In the genomic region with DNA sequence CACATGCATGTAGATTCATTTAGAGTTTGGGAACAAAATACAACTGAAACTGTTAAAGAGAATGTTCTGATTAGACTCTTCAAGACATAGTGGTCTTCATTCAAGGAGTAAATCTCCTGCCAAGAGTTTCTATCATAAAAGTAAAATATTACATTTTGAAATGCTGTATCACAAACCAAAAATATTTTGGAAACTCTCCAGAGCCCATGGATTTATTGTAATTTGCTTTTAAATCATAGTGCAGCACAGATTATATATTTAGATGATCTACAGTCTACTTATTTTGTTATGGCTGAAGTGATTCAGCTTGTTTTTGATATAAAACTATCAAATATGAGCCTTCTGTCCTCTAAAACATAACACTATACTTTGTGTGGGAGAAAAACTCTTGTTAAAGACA, we compare ENCODE assay signal across 20 cellular contexts.
DNase-seq lines count a peak whose midpoint lies in the region; ATAC-seq and TF ChIP-seq lines count a peak whose summit lies in the region.
"Had no signal": no experiment of that assay in that cellular context is flagged by ENCODE, and none has a peak within 500 bp of the region (broad histone marks: within the 10 kb centered on the region; RNA-seq: fewer than 3 reads in every experiment).

No MANE protein-coding gene starts in this region.

- H2BK12ac ChIP-seq in mesenchymal stem cell (ENCODE audit: low read length in 2 of 2), result no peak overlapping the region

- H3K36me3 Mint-ChIP-seq in CD8-positive, alpha-beta memory T cell, result peaks cover 7 to 38% (median 9%) of the 10 kb centered on the region in 3 donors
- H3K36me3 Mint-ChIP-seq: CD4-positive, CD25-positive, alpha-beta regulatory T cell had no signal

- H3K18ac ChIP-seq in mesenchymal stem cell (ENCODE audit: low read depth in 1 of 2, low read length in 2 of 2), result no peak overlapping the region

- no peak overlapping the region for H4K8ac ChIP-seq in mesenchymal stem cell (ENCODE audit: low read length)

- H2BK5ac ChIP-seq in mesenchymal stem cell (ENCODE audit: low read depth, low read length, poor library complexity, severe bottlenecking), result no peak overlapping the region

- H3K9me2 ChIP-seq in SK-N-SH, result no peaks in the 10 kb centered on the region

- intact Hi-C loops in uterus (cut with DNase I; ENCODE audit: low total_unique reads) (no loop called here), body of pancreas (cut with DNase I) (no loop called here)

- H3K27ac ChIP-seq in SK-N-SH (ENCODE audit: low read depth in 2 of 2, low read length in 1 of 2) (peak overlapping the region in 1 of 2 experiments; percentile 34; a peak in 2 of 4 replicates), mesenchymal stem cell (ENCODE audit: low read length, poor library complexity, severe bottlenecking) (no peak overlapping the region), uterus (peak overlapping the region; percentile 46 to 53), body of pancreas (no peak overlapping the region)
- no peak overlapping the region for H3K27ac ChIP-seq in CD8-positive, alpha-beta memory T cell (ENCODE audit: low read depth, low read length)
- H3K27ac ChIP-seq: SJCRH30 had no signal

- no peak for TF ChIP-seq RAD21 in SK-N-SH (IDR thresholded peaks at IDR 0.05; ENCODE audit: low read length)

- TF ChIP-seq EP300 in SK-N-SH (IDR thresholded peaks at IDR 0.05; ENCODE audit: borderline replicate concordance in 1 of 2, low read depth in 1 of 2, low read length in 1 of 2), result peak in 1 of 2 experiments; percentile 52; a peak in 1 of 4 replicates

- no peak overlapping the region for H3K23ac ChIP-seq in mesenchymal stem cell (ENCODE audit: low read length in 2 of 2)

- H3K79me2 ChIP-seq in SK-N-SH (ENCODE audit: insufficient read depth), result no peaks in the 10 kb centered on the region

- no peak overlapping the region for H3K14ac ChIP-seq in mesenchymal stem cell (ENCODE audit: low read length in 2 of 2)

- H3K9me3 Mint-ChIP-seq in CD8-positive, alpha-beta memory T cell, result peaks cover 12 to 30% (median 15%) of the 10 kb centered on the region in 5 donors

- H3K36me3 ChIP-seq in SK-N-SH (replicated peaks in 1 of 2; ENCODE audit: control insufficient read depth in 1 of 2, insufficient read depth in 2 of 2, low read length in 1 of 2) (no peaks in the 10 kb centered on the region), mesenchymal stem cell (ENCODE audit: control insufficient read depth in 1 of 2, insufficient read depth in 2 of 2, low read depth in 1 of 2, low read length in 2 of 2) (peaks cover 3 to 7% of the 10 kb centered on the region in 2 experiments), uterus (no peaks in the 10 kb centered on the region), body of pancreas (replicated peaks in 1 of 2; ENCODE audit: insufficient read depth in 1 of 2, low read depth in 2 of 2) (no peaks in the 10 kb centered on the region)
- no peaks in the 10 kb centered on the region for H3K36me3 ChIP-seq in CD8-positive, alpha-beta memory T cell (ENCODE audit: insufficient read depth, low read length)
- H3K36me3 ChIP-seq: HAP-1, SJCRH30 had no signal

- no peak overlapping the region for H3K4me3 ChIP-seq in SK-N-SH (ENCODE audit: low read depth in 2 of 2, low read length in 1 of 2)
- no peak overlapping the region for H3K4me3 ChIP-seq in choroid plexus epithelial cell (ENCODE audit: low read depth, low read length)
- H3K4me3 ChIP-seq in mesenchymal stem cell (ENCODE audit: insufficient read depth in 1 of 2, low read depth in 1 of 2, low read length in 2 of 2), result no peak overlapping the region
- H3K4me3 ChIP-seq in uterus, result no peak overlapping the region
- H3K4me3 ChIP-seq in body of pancreas, result no peak overlapping the region
- no peak overlapping the region for H3K4me3 ChIP-seq in CD8-positive, alpha-beta memory T cell (ENCODE audit: low read length)
- H3K4me3 ChIP-seq: GM23338, HAP-1, SJCRH30 had no signal

- no peak for TF ChIP-seq POLR2A in uterus (IDR thresholded peaks at IDR 0.05)
- TF ChIP-seq POLR2A in body of pancreas (IDR thresholded peaks at IDR 0.05), result no peak

- peaks cover 0 to under 1% of the 10 kb centered on the region in 2 donors for H3K27me3 Mint-ChIP-seq in CD8-positive, alpha-beta memory T cell
- H3K27me3 Mint-ChIP-seq: CD4-positive, CD25-positive, alpha-beta regulatory T cell had no signal

- no peak overlapping the region for H3K4me2 ChIP-seq in SK-N-SH
- H3K4me2 ChIP-seq in mesenchymal stem cell (ENCODE audit: low read length, poor library complexity, severe bottlenecking), result no peak overlapping the region
- H3K4me2 ChIP-seq: GM23338 had no signal

- H4K20me1 ChIP-seq in SK-N-SH (ENCODE audit: insufficient read depth), result no peaks in the 10 kb centered on the region

- H3K4ac ChIP-seq in mesenchymal stem cell (ENCODE audit: low read depth in 1 of 2, low read length in 2 of 2), result no peak overlapping the region

- TF ChIP-seq CTCF in SK-N-SH (IDR thresholded peaks at IDR 0.05) (no peak), choroid plexus epithelial cell (conservative IDR thresholded peaks at IDR 0.05; ENCODE audit: low read depth, low read length) (no peak), uterus (IDR thresholded peaks at IDR 0.05) (no peak), body of pancreas (IDR thresholded peaks at IDR 0.05) (no peak)

- H3K27me3 ChIP-seq in SK-N-SH (ENCODE audit: insufficient read depth) (no peaks in the 10 kb centered on the region), mesenchymal stem cell (ENCODE audit: control insufficient read depth in 1 of 2, insufficient read depth in 1 of 2, low read length in 2 of 2) (no peaks in the 10 kb centered on the region), uterus (no peaks in the 10 kb centered on the region), body of pancreas (no peaks in the 10 kb centered on the region)
- no peaks in the 10 kb centered on the region for H3K27me3 ChIP-seq in CD8-positive, alpha-beta memory T cell (ENCODE audit: insufficient read depth, low read length, poor library complexity, severe bottlenecking)
- H3K27me3 ChIP-seq: SJCRH30 had no signal

- CTCF ChIA-PET in SK-N-SH (lab: Yijun Ruan, JAX), result no interaction called here
- CTCF ChIA-PET in CD8-positive, alpha-beta memory T cell (lab: Charles Lee), result no interaction called here

- no peak for DNase-seq in SK-N-SH
- DNase-seq in choroid plexus epithelial cell (ENCODE audit: low read depth), result peak; percentile 40
- no peak for DNase-seq in mesenchymal stem cell
- no peak for DNase-seq in uterus
- no peak for DNase-seq in epidermal melanocyte (ENCODE audit: insufficient read length, low spot score)
- DNase-seq in NCI-H2081 (lab: John Stamatoyannopoulos, UW), result no peak
- DNase-seq in body of pancreas, result no peak
- DNase-seq in CD8-positive, alpha-beta memory T cell, result no peak
- DNase-seq: CD4-positive, CD25-positive, alpha-beta regulatory T cell; COR-L47; DND-41; KG1; MV-4-11; NCI-H1694; NCI-H2081 treated with DMSO at 0.1 percent for 48 hours; NCI-H446; NCI-H526; SJCRH30 had no signal

- H4K91ac ChIP-seq in mesenchymal stem cell (ENCODE audit: low read length), result no peak overlapping the region

- no peak for ATAC-seq in body of pancreas
- ATAC-seq: GM23338 had no signal

- no peak overlapping the region for H3K4me3 Mint-ChIP-seq in CD8-positive, alpha-beta memory T cell
- H3K4me3 Mint-ChIP-seq: CD4-positive, CD25-positive, alpha-beta regulatory T cell; GM23338 had no signal

- no peaks in the 10 kb centered on the region for H3K9me3 ChIP-seq in SK-N-SH
- H3K9me3 ChIP-seq in mesenchymal stem cell (ENCODE audit: control insufficient read depth, low read length), result peaks cover 19% of the 10 kb centered on the region
- peaks cover 0 to 7% of the 10 kb centered on the region in 2 donors for H3K9me3 ChIP-seq in uterus
- peaks cover 0 to 8% (median 0%) of the 10 kb centered on the region in 3 donors for H3K9me3 ChIP-seq in body of pancreas
- H3K9me3 ChIP-seq in CD8-positive, alpha-beta memory T cell (ENCODE audit: low read length), result no peaks in the 10 kb centered on the region
- H3K9me3 ChIP-seq: HAP-1 had no signal

- no peaks in the 10 kb centered on the region for H3K4me1 Mint-ChIP-seq in CD8-positive, alpha-beta memory T cell
- H3K4me1 Mint-ChIP-seq: CD4-positive, CD25-positive, alpha-beta regulatory T cell; GM23338 had no signal

- H3K9ac ChIP-seq in SK-N-SH (no peak overlapping the region), mesenchymal stem cell (ENCODE audit: low read length) (peak overlapping the region; percentile 30)

- no peak overlapping the region for H2BK15ac ChIP-seq in mesenchymal stem cell (ENCODE audit: low read depth, poor library complexity, severe bottlenecking)

- POLR2A ChIA-PET in SK-N-SH (lab: Yijun Ruan, JAX), result no interaction called here
- POLR2A ChIA-PET in CD8-positive, alpha-beta memory T cell (lab: Charles Lee), result no interaction called here

- H3K27ac Mint-ChIP-seq in CD8-positive, alpha-beta memory T cell, result no peak overlapping the region
- H3K27ac Mint-ChIP-seq: CD4-positive, CD25-positive, alpha-beta regulatory T cell; GM23338 had no signal

- peaks cover 5 to 6% of the 10 kb centered on the region in 2 experiments; a peak in 2 of 4 replicates for H3K4me1 ChIP-seq in SK-N-SH (ENCODE audit: control insufficient read depth in 1 of 2, insufficient read depth in 2 of 2, low read depth in 1 of 2, low read length in 1 of 2)
- no peaks in the 10 kb centered on the region for H3K4me1 ChIP-seq in mesenchymal stem cell (ENCODE audit: control insufficient read depth, insufficient read depth, low read depth, low read length)
- H3K4me1 ChIP-seq in uterus, result peaks cover 0 to 3% of the 10 kb centered on the region in 2 donors
- peaks cover 11% of the 10 kb centered on the region for H3K4me1 ChIP-seq in body of pancreas
- no peaks in the 10 kb centered on the region for H3K4me1 ChIP-seq in CD8-positive, alpha-beta memory T cell (ENCODE audit: insufficient read depth, low read length)
- H3K4me1 ChIP-seq: HAP-1 had no signal

- H3K79me1 ChIP-seq in mesenchymal stem cell (replicated peaks; ENCODE audit: low read length, poor library complexity, severe bottlenecking), result peaks cover 16% of the 10 kb centered on the region

- H2AK5ac ChIP-seq in mesenchymal stem cell (ENCODE audit: low read length, severe bottlenecking), result no peak overlapping the region

- no peak overlapping the region for H2BK120ac ChIP-seq in mesenchymal stem cell (ENCODE audit: low read depth, low read length)

- peaks cover 8% of the 10 kb centered on the region for H3F3A ChIP-seq in SK-N-SH (replicated peaks; ENCODE audit: insufficient read depth)

- H2AFZ ChIP-seq in SK-N-SH (ENCODE audit: low read depth) (no peak overlapping the region), mesenchymal stem cell (ENCODE audit: low read depth, low read length) (no peak overlapping the region)
- H2AFZ ChIP-seq: GM23338 had no signal

TF ChIP-seq in SK-N-SH, 30 proteins besides CTCF, POLR2A, EP300 and RAD21 (continues in another document):
- TF ChIP-seq FOSL2 (IDR thresholded peaks at IDR 0.05; ENCODE audit: borderline replicate concordance, low read depth) (0 out of 2 replicates have a peak, but pooled peaks have one; percentile 20), SMC3 (IDR thresholded peaks at IDR 0.05; ENCODE audit: low read depth, low read length) (no peak), NFIC (IDR thresholded peaks at IDR 0.05; ENCODE audit: borderline replicate concordance) (peak; percentile 70; the same call in 1 of the 2 replicates), TAF1 (IDR thresholded peaks at IDR 0.05; ENCODE audit: borderline replicate concordance, low read depth, low read length) (no peak)

Comparison
In these comparisons a context has a peak if more than half of its experiments do, and no peak if none do; other contexts are left out.
1. H3K27ac ChIP-seq: peak in uterus (2 of 2); none in mesenchymal stem cell (single experiment), body of pancreas (0 of 4) and CD8-positive, alpha-beta memory T cell (single experiment).